ENCODE assay signal across 11 cellular contexts in the genomic region with DNA sequence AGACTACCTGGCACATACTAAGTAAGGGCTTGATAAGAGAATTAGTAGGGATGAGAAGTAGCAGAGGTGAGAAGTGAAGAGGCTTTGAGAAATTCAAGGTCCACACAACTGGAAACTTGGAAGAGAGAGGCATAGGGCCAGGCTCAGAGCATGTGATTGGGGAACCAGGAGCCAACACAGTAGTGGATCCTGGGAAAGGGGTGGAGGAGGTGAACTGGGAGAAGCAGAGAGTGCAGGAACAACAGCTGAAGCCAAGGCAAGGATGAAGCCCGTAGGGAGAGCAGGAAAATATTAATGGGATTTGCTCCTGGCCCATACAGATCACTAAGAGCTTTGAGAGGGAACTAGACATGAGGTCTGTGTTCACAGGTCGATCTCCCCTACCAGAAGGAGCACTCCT. TPM values are rescaled to one million over a fixed set of nuclear protein-coding genes. Genes with fewer than 3 reads are reported as not detected.
DNase-seq lines count a peak whose midpoint lies in the region; ATAC-seq lines count a peak whose summit lies in the region.
"Had no signal": no experiment of that assay in that cellular context is flagged by ENCODE, and none has a peak within 500 bp of the region (broad histone marks: within the 10 kb centered on the region; RNA-seq: fewer than 3 reads in every experiment).

No MANE protein-coding gene starts in this region.

- H3K4me3 Mint-ChIP-seq in activated CD4-positive, alpha-beta T cell treated with anti-CD3 and anti-CD28 coated beads for 36 hours: no peak overlapping the region
- H3K4me3 Mint-ChIP-seq in activated naive CD8-positive, alpha-beta T cell treated with anti-CD3 and anti-CD28 coated beads, Interleukin-2, amount 50 U/mL, for 24 hours: peak overlapping the region; percentile 68

- DNase-seq in activated CD4-positive, alpha-beta T cell treated with anti-CD3 and anti-CD28 coated beads for 36 hours: no peak
- DNase-seq in activated CD4-positive, alpha-beta T cell treated with anti-CD3 and anti-CD28 coated beads, Interleukin-2, amount 50 U/mL, for 1 hour: no peak
- DNase-seq in activated naive CD8-positive, alpha-beta T cell treated with anti-CD3 and anti-CD28 coated beads, Interleukin-2, amount 50 U/mL, for 24 hours: no peak
- DNase-seq: activated CD4-positive, CD25-positive, alpha-beta regulatory T cell; NCI-H1930 had no signal

- no peaks in the 10 kb centered on the region for H3K27me3 Mint-ChIP-seq in activated CD4-positive, alpha-beta T cell treated with anti-CD3 and anti-CD28 coated beads for 36 hours
- H3K27me3 Mint-ChIP-seq in activated naive CD8-positive, alpha-beta T cell treated with anti-CD3 and anti-CD28 coated beads, Interleukin-2, amount 50 U/mL, for 24 hours: no peaks in the 10 kb centered on the region

- intact Hi-C loops in activated CD4-positive, alpha-beta T cell treated with anti-CD3 and anti-CD28 coated beads for 36 hours (cut with DNase I, micrococcal nuclease): loop anchor here in 1 of 2 experiments (1.0 kb wide), 1 partner anchor 10 kb away; no protein-coding TSS in a partner anchor

- POLR2A ChIA-PET in activated CD4-positive, alpha-beta T cell treated with anti-CD3 and anti-CD28 coated beads for 36 hours (lab: Charles Lee): interaction anchor here (0.6 to 1.4 kb wide), 4 partner anchors 11 to 1238 kb away, joined by 3 to 8 read pairs (median 4); partner anchors contain the start of genes AAAS and PFDN5

- no peaks in the 10 kb centered on the region for H3K9me3 Mint-ChIP-seq in activated CD4-positive, alpha-beta T cell treated with anti-CD3 and anti-CD28 coated beads for 36 hours (ENCODE audit: low read depth)
- H3K9me3 Mint-ChIP-seq in activated naive CD8-positive, alpha-beta T cell treated with anti-CD3 and anti-CD28 coated beads, Interleukin-2, amount 50 U/mL, for 24 hours: no peaks in the 10 kb centered on the region

- no peak for ATAC-seq in activated CD4-positive, alpha-beta T cell treated with anti-CD3 and anti-CD28 coated beads for 36 hours
- no peak for ATAC-seq in activated naive CD8-positive, alpha-beta T cell treated with anti-CD3 and anti-CD28 coated beads, Interleukin-2, amount 50 U/mL, for 24 hours
- ATAC-seq in GM21619 (IDR thresholded peaks at IDR 0.05; ENCODE audit: unreplicated experiment) (no peak), GM19452 (IDR thresholded peaks at IDR 0.05; ENCODE audit: unreplicated experiment) (no peak)
- ATAC-seq: A549 had no signal

- H3K4me1 Mint-ChIP-seq in activated CD4-positive, alpha-beta T cell treated with anti-CD3 and anti-CD28 coated beads for 36 hours: peaks cover 67% of the 10 kb centered on the region
- H3K4me1 Mint-ChIP-seq in activated naive CD8-positive, alpha-beta T cell treated with anti-CD3 and anti-CD28 coated beads, Interleukin-2, amount 50 U/mL, for 24 hours: peaks cover 77% of the 10 kb centered on the region

- no peak overlapping the region for H3K4me3 ChIP-seq in skin epidermis
- H3K4me3 ChIP-seq: A549, tibial artery had no signal

- CTCF ChIA-PET in activated CD4-positive, alpha-beta T cell treated with anti-CD3 and anti-CD28 coated beads for 36 hours (lab: Charles Lee): interaction anchor here (0.7 to 3.3 kb wide), 14 partner anchors 8 to 113 kb away, joined by 3 to 27 read pairs (median 4); partner anchors contain the start of genes AAAS and ZNF740

- peak overlapping the region; percentile 33 for H3K27ac Mint-ChIP-seq in activated CD4-positive, alpha-beta T cell treated with anti-CD3 and anti-CD28 coated beads for 36 hours
- peak overlapping the region; percentile 82 for H3K27ac Mint-ChIP-seq in activated naive CD8-positive, alpha-beta T cell treated with anti-CD3 and anti-CD28 coated beads, Interleukin-2, amount 50 U/mL, for 24 hours

- H3K36me3 Mint-ChIP-seq in activated CD4-positive, alpha-beta T cell treated with anti-CD3 and anti-CD28 coated beads for 36 hours (ENCODE audit: low read depth): peaks cover 13% of the 10 kb centered on the region
- H3K36me3 Mint-ChIP-seq in activated naive CD8-positive, alpha-beta T cell treated with anti-CD3 and anti-CD28 coated beads, Interleukin-2, amount 50 U/mL, for 24 hours (ENCODE audit: low read depth): peaks cover 25% of the 10 kb centered on the region

- peak overlapping the region in 13 of 21 experiments; percentile 4 to 89 (median 59) for H3K27ac ChIP-seq in skin epidermis
- H3K27ac ChIP-seq: A549 had no signal

RNA-seq across cellular contexts. Expression of gene ITGB7, which starts 1.4 kb away (rescaled TPM):
- total RNA-seq in activated CD4-positive, alpha-beta T cell treated with anti-CD3 and anti-CD28 coated beads for 36 hours: 10 to 100 TPM; 73.0 to 77.6 TPM

RNA-seq across cellular contexts. Expression of gene RARG, which starts 23.6 kb away (rescaled TPM):
- 10 to 100 TPM; 20.0 to 21.6 TPM for total RNA-seq in activated CD4-positive, alpha-beta T cell treated with anti-CD3 and anti-CD28 coated beads for 36 hours

RNA-seq across cellular contexts. Expression of gene CSAD, which starts 27.7 kb away (rescaled TPM):
- 10 to 100 TPM; 20.0 to 23.1 TPM for total RNA-seq in activated CD4-positive, alpha-beta T cell treated with anti-CD3 and anti-CD28 coated beads for 36 hours

RNA-seq across cellular contexts. Expression of gene ZNF740, which starts 27.9 kb away (rescaled TPM):
- total RNA-seq in activated CD4-positive, alpha-beta T cell treated with anti-CD3 and anti-CD28 coated beads for 36 hours: 10 to 100 TPM; 34.9 to 40.2 TPM

RNA-seq across cellular contexts. Expression of gene ESPL1, which starts 59.7 kb away (rescaled TPM):
- 10 to 100 TPM; 60.8 to 66.9 TPM for total RNA-seq in activated CD4-positive, alpha-beta T cell treated with anti-CD3 and anti-CD28 coated beads for 36 hours
- total RNA-seq: ascending aorta had no signal
